Comparison of ENCODE assay signal across 11 cellular contexts in the genomic region with DNA sequence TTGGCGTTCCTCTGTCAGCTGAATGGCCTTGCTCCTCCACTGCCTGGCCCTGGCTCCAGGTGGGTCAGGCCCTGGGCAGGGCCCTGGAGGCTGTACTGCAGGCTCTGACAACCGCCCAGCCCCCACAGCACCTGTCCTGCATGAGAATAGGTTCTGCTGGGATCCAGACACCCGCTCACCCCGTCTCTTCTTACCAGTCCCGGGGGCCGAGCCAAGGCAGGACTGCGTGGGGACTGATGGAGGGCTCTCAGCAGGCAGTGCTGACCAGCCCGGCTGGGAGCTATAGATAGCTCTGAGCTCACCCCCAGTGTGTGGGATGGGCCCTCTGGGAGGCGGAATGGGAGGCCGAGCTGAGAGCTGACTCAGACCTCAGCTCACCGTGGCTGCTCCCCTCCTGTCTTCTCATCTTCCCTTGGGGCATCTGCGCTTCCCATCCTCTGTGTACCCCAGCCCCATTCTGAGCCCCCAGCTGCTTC. TPM values are rescaled to one million over a fixed set of nuclear protein-coding genes. Genes with fewer than 3 reads are reported as not detected.
A peak's percentile ranks its signal among the peaks of the same experiment; 100 is the strongest.
DNase-seq lines count a peak whose midpoint lies in the region; ATAC-seq and TF ChIP-seq lines count a peak whose summit lies in the region.
"Had no signal": no experiment of that assay in that cellular context is flagged by ENCODE, and none has a peak within 500 bp of the region (broad histone marks: within the 10 kb centered on the region; RNA-seq: fewer than 3 reads in every experiment).

No MANE protein-coding gene starts in this region.

- H3K27me3 Mint-ChIP-seq in osteocyte (ENCODE audit: unreplicated experiment) = no peaks in the 10 kb centered on the region

- peak; percentile 87 for DNase-seq in EH (ENCODE audit: low read depth)
- DNase-seq in SJCRH30 = peak; percentile 81 to 84
- peak; percentile 71 to 83 for DNase-seq in foreskin fibroblast
- DNase-seq in osteocyte (ENCODE audit: extremely low spot score, unreplicated experiment) = peak; percentile 90
- DNase-seq in stimulated activated naive CD8-positive, alpha-beta T cell treated with anti-CD3 and anti-CD28 coated beads, Interleukin-15, Interleukin-2, amounts not matched to agents 100 U/mL and 50 U/mL, for 24 hours = no peak
- DNase-seq: CD4-positive, alpha-beta memory T cell; NCI-H2171; stimulated activated CD4-positive, alpha-beta T cell treated with anti-CD3 and anti-CD28 coated beads, Interleukin-4, amount 100 ng/mL, for 24 hours had no signal

- ATAC-seq in HG03460 (IDR thresholded peaks at IDR 0.05; ENCODE audit: unreplicated experiment) = no peak
- ATAC-seq in stimulated activated naive CD8-positive, alpha-beta T cell treated with anti-CD3 and anti-CD28 coated beads, Interleukin-15, Interleukin-2, amounts not matched to agents 100 U/mL and 50 U/mL, for 24 hours = no peak
- no peak for ATAC-seq in HG03280 (IDR thresholded peaks at IDR 0.05; ENCODE audit: unreplicated experiment)
- no peak for ATAC-seq in GM18498 (IDR thresholded peaks at IDR 0.05; ENCODE audit: unreplicated experiment)

- H3K36me3 ChIP-seq in SJCRH30 = peaks cover 24% of the 10 kb centered on the region

- H3K27me3 ChIP-seq in SJCRH30 = no peaks in the 10 kb centered on the region

- peak overlapping the region; percentile 77 for H3K27ac Mint-ChIP-seq in osteocyte (ENCODE audit: unreplicated experiment)
- H3K27ac Mint-ChIP-seq: CD4-positive, alpha-beta memory T cell had no signal

- no peaks in the 10 kb centered on the region for H3K9me3 Mint-ChIP-seq in osteocyte (ENCODE audit: unreplicated experiment)
- H3K9me3 Mint-ChIP-seq: CD4-positive, alpha-beta memory T cell had no signal

- TF ChIP-seq CTCF in foreskin fibroblast (IDR thresholded peaks at IDR 0.05; ENCODE audit: low read depth, low read length) (no peak), osteocyte (IDR thresholded peaks at IDR 0.05) (no peak)

- H3K4me3 ChIP-seq in SJCRH30 = no peak overlapping the region
- H3K4me3 ChIP-seq in foreskin fibroblast (ENCODE audit: low read depth in 1 of 2, low read length in 2 of 2) = no peak overlapping the region

- H3K27ac ChIP-seq in SJCRH30 = peak overlapping the region; percentile 29; the same call in 1 of the 2 replicates

- peaks cover 39% of the 10 kb centered on the region for H3K4me1 ChIP-seq in SJCRH30

- peaks cover 11% of the 10 kb centered on the region for H3K36me3 Mint-ChIP-seq in osteocyte (ENCODE audit: unreplicated experiment)
- H3K36me3 Mint-ChIP-seq: CD4-positive, alpha-beta memory T cell had no signal

- no peak overlapping the region for H3K4me3 Mint-ChIP-seq in osteocyte (ENCODE audit: unreplicated experiment)
- H3K4me3 Mint-ChIP-seq: CD4-positive, alpha-beta memory T cell had no signal

- peaks cover 41% of the 10 kb centered on the region for H3K4me1 Mint-ChIP-seq in osteocyte (ENCODE audit: unreplicated experiment)
- H3K4me1 Mint-ChIP-seq: CD4-positive, alpha-beta memory T cell had no signal

- no peaks in the 10 kb centered on the region for H3K9me3 ChIP-seq in SJCRH30 (replicated peaks)

RNA-seq across cellular contexts. Expression of gene TEAD4, which starts 39.6 kb away (rescaled TPM):
- 58.2 and 59.0 TPM in 2 replicates for total RNA-seq in SJCRH30 (2014; rRNA removed; shearing (Covaris generic))
- total RNA-seq in osteocyte = 28.9 and 30.0 TPM in 2 replicates
- total RNA-seq: CD4-positive, alpha-beta memory T cell had no signal
